ENCODE assay signal across 8 cellular contexts in genomic region chr17:75753514-75754377, GRCh38. TPM values are rescaled to one million over a fixed set of nuclear protein-coding genes. Genes with fewer than 3 reads are reported as not detected.
DNase-seq lines count a peak whose midpoint lies in the region; ATAC-seq and TF ChIP-seq lines count a peak whose summit lies in the region.

No MANE protein-coding gene starts in this region.

- H3K9me2 ChIP-seq in SU-DHL-6 (replicated peaks; ENCODE audit: insufficient read depth, low read length), result no peaks in the 10 kb centered on the region

- H3K36me3 ChIP-seq in SU-DHL-6 (ENCODE audit: low read length) (no peaks in the 10 kb centered on the region), adrenal gland (replicated peaks in 1 of 2) (peaks cover 0 to 8% of the 10 kb centered on the region in 2 donors), skeletal muscle tissue (ENCODE audit: control insufficient read depth in 3 of 3, insufficient read depth in 3 of 3, low read length in 3 of 3) (peaks cover 0 to 2% (median 0%) of the 10 kb centered on the region in 3 donors)

- peaks cover 11 to 14% of the 10 kb centered on the region in 2 donors for H3K4me1 ChIP-seq in adrenal gland (replicated peaks in 1 of 2)
- peaks cover 16 to 23% (median 18%) of the 10 kb centered on the region in 3 donors for H3K4me1 ChIP-seq in skeletal muscle tissue (ENCODE audit: control insufficient read depth in 3 of 3, insufficient read depth in 3 of 3, low read length in 3 of 3)

- H3K9ac ChIP-seq in SU-DHL-6 (ENCODE audit: low read length) (peak overlapping the region; percentile 48), skeletal muscle tissue (ENCODE audit: low read depth in 1 of 3, low read length in 3 of 3) (peak overlapping the region; percentile 20 to 66 (median 56))

- DNase-seq in adrenal gland (peak in 5 of 7 donors; percentile 68 to 70 (median 69)), hypothalamus (lab: John Stamatoyannopoulos, UW) (peak in 44 of 51 donors; percentile 20 to 78 (median 61)), cortex of kidney (lab: John Stamatoyannopoulos, UW) (no peak)

- TF ChIP-seq CTCF in SU-DHL-6 (IDR thresholded peaks at IDR 0.05; ENCODE audit: insufficient read depth, low read length, poor library complexity, severe bottlenecking) (peak; percentile 67), adrenal gland (IDR thresholded peaks at IDR 0.05) (peak in 4 of 6 experiments; percentile 9 to 69 (median 60))

- peak overlapping the region; percentile 64 for H2AFZ ChIP-seq in SU-DHL-6 (ENCODE audit: low read depth, low read length, severe bottlenecking)

- peaks cover 4% of the 10 kb centered on the region; the same call in 1 of the 2 replicates for H3F3A ChIP-seq in SU-DHL-6 (ENCODE audit: insufficient read depth)

- TF ChIP-seq POLR2A in GM18505 (IDR thresholded peaks at IDR 0.05; ENCODE audit: borderline replicate concordance, extremely low read depth, insufficient read depth, insufficient read length) (peak; percentile 43), adrenal gland (IDR thresholded peaks at IDR 0.05) (peak; percentile 8 to 25)

- H3K9me3 ChIP-seq in SU-DHL-6 (ENCODE audit: insufficient read depth, low read length) (no peaks in the 10 kb centered on the region), adrenal gland (replicated peaks in 1 of 3) (no peaks in the 10 kb centered on the region), skeletal muscle tissue (ENCODE audit: control insufficient read depth in 3 of 3, low read length in 3 of 3) (no peaks in the 10 kb centered on the region)

- H3K79me2 ChIP-seq in SU-DHL-6 (ENCODE audit: insufficient read depth, low read length), result no peaks in the 10 kb centered on the region

- 2 to 73% (median 6%) methylated on average over 6 to 76 of the region's 76 CpGs for WGBS in adrenal gland, 4 donors

- peak overlapping the region; percentile 36 for H3K4me3 ChIP-seq in SU-DHL-6 (ENCODE audit: insufficient read depth, low read length, poor library complexity, severe bottlenecking)
- peak overlapping the region in 1 of 4 donors; percentile 59 for H3K4me3 ChIP-seq in adrenal gland
- H3K4me3 ChIP-seq in skeletal muscle tissue (ENCODE audit: low read length in 3 of 3), result peak overlapping the region in 2 of 3 donors; percentile 46 to 52

- no peaks in the 10 kb centered on the region for H3K27me3 ChIP-seq in SU-DHL-6 (ENCODE audit: low read length)
- no peaks in the 10 kb centered on the region for H3K27me3 ChIP-seq in adrenal gland
- no peaks in the 10 kb centered on the region for H3K27me3 ChIP-seq in skeletal muscle tissue (ENCODE audit: control insufficient read depth in 3 of 3, insufficient read depth in 3 of 3, low read length in 3 of 3)

- H4K20me1 ChIP-seq in SU-DHL-6 (ENCODE audit: low read depth, low read length), result no peaks in the 10 kb centered on the region

- intact Hi-C loops in adrenal gland (cut with DNase I), result no loop called here

- H3K4me2 ChIP-seq in SU-DHL-6 (ENCODE audit: low read depth, low read length, poor library complexity, severe bottlenecking), result peak overlapping the region; percentile 52

- ATAC-seq in GM18505 (IDR thresholded peaks at IDR 0.05; ENCODE audit: unreplicated experiment), result peak; percentile 70
- ATAC-seq in HG03342 (IDR thresholded peaks at IDR 0.05; ENCODE audit: unreplicated experiment), result peak; percentile 46
- ATAC-seq in HG03460 (IDR thresholded peaks at IDR 0.05; ENCODE audit: unreplicated experiment), result no peak

- H3K27ac ChIP-seq in SU-DHL-6 (ENCODE audit: low read depth, low read length), result no peak overlapping the region
- H3K27ac ChIP-seq in adrenal gland, result peak overlapping the region in 1 of 5 donors; percentile 59
- H3K27ac ChIP-seq in skeletal muscle tissue (ENCODE audit: low read depth, low read length), result no peak overlapping the region

RNA-seq across cellular contexts. Expression of gene GALK1, which starts 11.2 kb away (rescaled TPM):
- total RNA-seq in adrenal gland (10 to 100 TPM; 13.9 to 47.3 (median 24.6) TPM), skeletal muscle tissue (29.2 TPM)
- polyA plus RNA-seq in adrenal gland, result 10 to 100 TPM in 2 of 3 donors, 1 to 10 TPM in 1; 1.4 to 39.1 (median 37.2) TPM

RNA-seq across cellular contexts. Expression of gene UNK, which starts 30.9 kb away (rescaled TPM):
- total RNA-seq in adrenal gland, result 10 to 100 TPM; 15.1 to 35.5 (median 24.6) TPM
- polyA plus RNA-seq in adrenal gland, result 10 to 100 TPM; 13.6 to 45.9 (median 19.0) TPM
- 15.7 TPM for total RNA-seq in skeletal muscle tissue

RNA-seq across cellular contexts. Expression of gene ITGB4, which starts 32.5 kb away (rescaled TPM):
- total RNA-seq in adrenal gland (1 to 10 TPM; 3.1 to 9.4 (median 6.9) TPM), skeletal muscle tissue (3.1 TPM)
- polyA plus RNA-seq in adrenal gland, result 10 to 100 TPM in 2 of 3 donors, 1 to 10 TPM in 1; 1.0 to 12.5 (median 12.1) TPM
